Comparison of ENCODE assay signal across 1 cellular context in genomic region chr4:2535386-2536192, GRCh38.
TF ChIP-seq lines count a peak whose summit lies in the region.

No MANE protein-coding gene starts in this region.

TF ChIP-seq in HepG2, 621 proteins besides CTCF, POLR2A, EP300 and RAD21 (continued from another document and continues in another):
- TF ChIP-seq HNF4G (IDR thresholded peaks at IDR 0.05; ENCODE audit: borderline replicate concordance, low read depth, low read length) (no peak), HNF4G (CRISPR knock-in tag; IDR thresholded peaks at IDR 0.05; ENCODE audit: borderline replicate concordance, low read depth) (0 out of 2 replicates have a peak, but pooled peaks have one; percentile 22), SRSF1 (optimal IDR thresholded peaks at IDR 0.05; ENCODE audit: low read depth, low read length) (no peak), KMT2A (CRISPR knock-in tag; IDR thresholded peaks at IDR 0.05) (no peak; the same call in 1 of the 2 replicates), EED (CRISPR knock-in tag; IDR thresholded peaks at IDR 0.05) (no peak), ZNF263 (CRISPR knock-in tag; IDR thresholded peaks at IDR 0.05) (0 out of 2 replicates have a peak, but pooled peaks have one; percentile 12), MTERF4 (CRISPR knock-in tag; IDR thresholded peaks at IDR 0.05) (peak; percentile 80; the same call in 1 of the 2 replicates), AGO2 (optimal IDR thresholded peaks at IDR 0.05; ENCODE audit: low read depth, low read length) (peak; percentile 80), FLYWCH1 (CRISPR knock-in tag; IDR thresholded peaks at IDR 0.05) (no peak), AHDC1 (CRISPR knock-in tag; IDR thresholded peaks at IDR 0.05; ENCODE audit: borderline replicate concordance) (no peak), SSRP1 (CRISPR knock-in tag; IDR thresholded peaks at IDR 0.05) (no peak), ZNF17 (CRISPR knock-in tag; IDR thresholded peaks at IDR 0.05) (no peak), ZBTB38 (CRISPR knock-in tag; IDR thresholded peaks at IDR 0.05) (peak; percentile 21; the same call in 1 of the 2 replicates), ZNF44 (CRISPR knock-in tag; IDR thresholded peaks at IDR 0.05) (no peak), ZNF720 (CRISPR knock-in tag; IDR thresholded peaks at IDR 0.05) (no peak), FOXO4 (CRISPR knock-in tag; conservative IDR thresholded peaks at IDR 0.05) (no peak), BORCS8-MEF2B (CRISPR knock-in tag; IDR thresholded peaks at IDR 0.05) (peak; percentile 66), HDAC1 (CRISPR knock-in tag; IDR thresholded peaks at IDR 0.05) (0 out of 2 replicates have a peak, but pooled peaks have one; percentile 39), ZNF772 (CRISPR knock-in tag; IDR thresholded peaks at IDR 0.05) (peak; percentile 24; the same call in 1 of the 2 replicates), PPARG (CRISPR knock-in tag; conservative IDR thresholded peaks at IDR 0.05) (no peak), RCOR2 (CRISPR knock-in tag; IDR thresholded peaks at IDR 0.05) (no peak), ZSCAN29 (CRISPR knock-in tag; conservative IDR thresholded peaks at IDR 0.05) (0 out of 2 replicates have a peak, but pooled peaks have one; percentile 69), ZNF563 (CRISPR knock-in tag; IDR thresholded peaks at IDR 0.05) (peak; percentile 82; the same call in 1 of the 2 replicates), FOXO1 (CRISPR knock-in tag; IDR thresholded peaks at IDR 0.05) (no peak), IRF2 (CRISPR knock-in tag; IDR thresholded peaks at IDR 0.05) (no peak), ZEB1 (IDR thresholded peaks at IDR 0.05; ENCODE audit: insufficient replicate concordance, low read depth) (no peak), MIXL1 (CRISPR knock-in tag; IDR thresholded peaks at IDR 0.05) (no peak), ZNF317 (CRISPR knock-in tag; IDR thresholded peaks at IDR 0.05) (no peak)
- TF ChIP-seq, protein P1, sequence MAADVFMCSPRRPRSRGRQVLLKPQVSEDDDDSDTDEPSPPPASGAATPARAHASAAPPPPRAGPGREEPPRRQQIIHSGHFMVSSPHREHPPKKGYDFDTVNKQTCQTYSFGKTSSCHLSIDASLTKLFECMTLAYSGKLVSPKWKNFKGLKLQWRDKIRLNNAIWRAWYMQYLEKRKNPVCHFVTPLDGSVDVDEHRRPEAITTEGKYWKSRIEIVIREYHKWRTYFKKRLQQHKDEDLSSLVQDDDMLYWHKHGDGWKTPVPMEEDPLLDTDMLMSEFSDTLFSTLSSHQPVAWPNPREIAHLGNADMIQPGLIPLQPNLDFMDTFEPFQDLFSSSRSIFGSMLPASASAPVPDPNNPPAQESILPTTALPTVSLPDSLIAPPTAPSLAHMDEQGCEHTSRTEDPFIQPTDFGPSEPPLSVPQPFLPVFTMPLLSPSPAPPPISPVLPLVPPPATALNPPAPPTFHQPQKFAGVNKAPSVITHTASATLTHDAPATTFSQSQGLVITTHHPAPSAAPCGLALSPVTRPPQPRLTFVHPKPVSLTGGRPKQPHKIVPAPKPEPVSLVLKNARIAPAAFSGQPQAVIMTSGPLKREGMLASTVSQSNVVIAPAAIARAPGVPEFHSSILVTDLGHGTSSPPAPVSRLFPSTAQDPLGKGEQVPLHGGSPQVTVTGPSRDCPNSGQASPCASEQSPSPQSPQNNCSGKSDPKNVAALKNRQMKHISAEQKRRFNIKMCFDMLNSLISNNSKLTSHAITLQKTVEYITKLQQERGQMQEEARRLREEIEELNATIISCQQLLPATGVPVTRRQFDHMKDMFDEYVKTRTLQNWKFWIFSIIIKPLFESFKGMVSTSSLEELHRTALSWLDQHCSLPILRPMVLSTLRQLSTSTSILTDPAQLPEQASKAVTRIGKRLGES (CRISPR knock-in tag; IDR thresholded peaks at IDR 0.05; ENCODE audit: borderline replicate concordance): no peak
- TF ChIP-seq, protein P2, sequence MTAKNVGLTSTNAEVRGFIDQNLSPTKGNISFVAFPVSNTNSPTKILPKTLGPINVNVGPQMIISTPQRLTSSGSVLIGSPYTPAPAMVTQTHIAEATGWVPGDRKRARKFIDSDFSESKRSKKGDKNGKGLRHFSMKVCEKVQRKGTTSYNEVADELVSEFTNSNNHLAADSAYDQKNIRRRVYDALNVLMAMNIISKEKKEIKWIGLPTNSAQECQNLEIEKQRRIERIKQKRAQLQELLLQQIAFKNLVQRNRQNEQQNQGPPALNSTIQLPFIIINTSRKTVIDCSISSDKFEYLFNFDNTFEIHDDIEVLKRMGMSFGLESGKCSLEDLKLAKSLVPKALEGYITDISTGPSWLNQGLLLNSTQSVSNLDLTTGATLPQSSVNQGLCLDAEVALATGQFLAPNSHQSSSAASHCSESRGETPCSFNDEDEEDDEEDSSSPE (CRISPR knock-in tag; IDR thresholded peaks at IDR 0.05): no peak
- TF ChIP-seq, protein P3, sequence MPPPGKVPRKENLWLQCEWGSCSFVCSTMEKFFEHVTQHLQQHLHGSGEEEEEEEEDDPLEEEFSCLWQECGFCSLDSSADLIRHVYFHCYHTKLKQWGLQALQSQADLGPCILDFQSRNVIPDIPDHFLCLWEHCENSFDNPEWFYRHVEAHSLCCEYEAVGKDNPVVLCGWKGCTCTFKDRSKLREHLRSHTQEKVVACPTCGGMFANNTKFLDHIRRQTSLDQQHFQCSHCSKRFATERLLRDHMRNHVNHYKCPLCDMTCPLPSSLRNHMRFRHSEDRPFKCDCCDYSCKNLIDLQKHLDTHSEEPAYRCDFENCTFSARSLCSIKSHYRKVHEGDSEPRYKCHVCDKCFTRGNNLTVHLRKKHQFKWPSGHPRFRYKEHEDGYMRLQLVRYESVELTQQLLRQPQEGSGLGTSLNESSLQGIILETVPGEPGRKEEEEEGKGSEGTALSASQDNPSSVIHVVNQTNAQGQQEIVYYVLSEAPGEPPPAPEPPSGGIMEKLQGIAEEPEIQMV (CRISPR knock-in tag; IDR thresholded peaks at IDR 0.05; ENCODE audit: low read depth): peak; percentile 10; the same call in 1 of the 2 replicates
- TF ChIP-seq, protein P4, sequence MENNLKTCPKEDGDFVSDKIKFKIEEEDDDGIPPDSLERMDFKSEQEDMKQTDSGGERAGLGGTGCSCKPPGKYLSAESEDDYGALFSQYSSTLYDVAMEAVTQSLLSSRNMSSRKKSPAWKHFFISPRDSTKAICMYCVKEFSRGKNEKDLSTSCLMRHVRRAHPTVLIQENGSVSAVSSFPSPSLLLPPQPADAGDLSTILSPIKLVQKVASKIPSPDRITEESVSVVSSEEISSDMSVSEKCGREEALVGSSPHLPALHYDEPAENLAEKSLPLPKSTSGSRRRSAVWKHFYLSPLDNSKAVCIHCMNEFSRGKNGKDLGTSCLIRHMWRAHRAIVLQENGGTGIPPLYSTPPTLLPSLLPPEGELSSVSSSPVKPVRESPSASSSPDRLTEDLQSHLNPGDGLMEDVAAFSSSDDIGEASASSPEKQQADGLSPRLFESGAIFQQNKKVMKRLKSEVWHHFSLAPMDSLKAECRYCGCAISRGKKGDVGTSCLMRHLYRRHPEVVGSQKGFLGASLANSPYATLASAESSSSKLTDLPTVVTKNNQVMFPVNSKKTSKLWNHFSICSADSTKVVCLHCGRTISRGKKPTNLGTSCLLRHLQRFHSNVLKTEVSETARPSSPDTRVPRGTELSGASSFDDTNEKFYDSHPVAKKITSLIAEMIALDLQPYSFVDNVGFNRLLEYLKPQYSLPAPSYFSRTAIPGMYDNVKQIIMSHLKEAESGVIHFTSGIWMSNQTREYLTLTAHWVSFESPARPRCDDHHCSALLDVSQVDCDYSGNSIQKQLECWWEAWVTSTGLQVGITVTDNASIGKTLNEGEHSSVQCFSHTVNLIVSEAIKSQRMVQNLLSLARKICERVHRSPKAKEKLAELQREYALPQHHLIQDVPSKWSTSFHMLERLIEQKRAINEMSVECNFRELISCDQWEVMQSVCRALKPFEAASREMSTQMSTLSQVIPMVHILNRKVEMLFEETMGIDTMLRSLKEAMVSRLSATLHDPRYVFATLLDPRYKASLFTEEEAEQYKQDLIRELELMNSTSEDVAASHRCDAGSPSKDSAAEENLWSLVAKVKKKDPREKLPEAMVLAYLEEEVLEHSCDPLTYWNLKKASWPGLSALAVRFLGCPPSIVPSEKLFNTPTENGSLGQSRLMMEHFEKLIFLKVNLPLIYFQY (CRISPR knock-in tag; IDR thresholded peaks at IDR 0.05; ENCODE audit: borderline replicate concordance): peak; percentile 16; the same call in 1 of the 2 replicates
- TF ChIP-seq, protein P5, sequence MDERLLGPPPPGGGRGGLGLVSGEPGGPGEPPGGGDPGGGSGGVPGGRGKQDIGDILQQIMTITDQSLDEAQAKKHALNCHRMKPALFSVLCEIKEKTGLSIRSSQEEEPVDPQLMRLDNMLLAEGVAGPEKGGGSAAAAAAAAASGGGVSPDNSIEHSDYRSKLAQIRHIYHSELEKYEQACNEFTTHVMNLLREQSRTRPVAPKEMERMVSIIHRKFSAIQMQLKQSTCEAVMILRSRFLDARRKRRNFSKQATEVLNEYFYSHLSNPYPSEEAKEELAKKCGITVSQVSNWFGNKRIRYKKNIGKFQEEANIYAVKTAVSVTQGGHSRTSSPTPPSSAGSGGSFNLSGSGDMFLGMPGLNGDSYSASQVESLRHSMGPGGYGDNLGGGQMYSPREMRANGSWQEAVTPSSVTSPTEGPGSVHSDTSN (CRISPR knock-in tag; IDR thresholded peaks at IDR 0.05): no peak
- TF ChIP-seq, protein P6, sequence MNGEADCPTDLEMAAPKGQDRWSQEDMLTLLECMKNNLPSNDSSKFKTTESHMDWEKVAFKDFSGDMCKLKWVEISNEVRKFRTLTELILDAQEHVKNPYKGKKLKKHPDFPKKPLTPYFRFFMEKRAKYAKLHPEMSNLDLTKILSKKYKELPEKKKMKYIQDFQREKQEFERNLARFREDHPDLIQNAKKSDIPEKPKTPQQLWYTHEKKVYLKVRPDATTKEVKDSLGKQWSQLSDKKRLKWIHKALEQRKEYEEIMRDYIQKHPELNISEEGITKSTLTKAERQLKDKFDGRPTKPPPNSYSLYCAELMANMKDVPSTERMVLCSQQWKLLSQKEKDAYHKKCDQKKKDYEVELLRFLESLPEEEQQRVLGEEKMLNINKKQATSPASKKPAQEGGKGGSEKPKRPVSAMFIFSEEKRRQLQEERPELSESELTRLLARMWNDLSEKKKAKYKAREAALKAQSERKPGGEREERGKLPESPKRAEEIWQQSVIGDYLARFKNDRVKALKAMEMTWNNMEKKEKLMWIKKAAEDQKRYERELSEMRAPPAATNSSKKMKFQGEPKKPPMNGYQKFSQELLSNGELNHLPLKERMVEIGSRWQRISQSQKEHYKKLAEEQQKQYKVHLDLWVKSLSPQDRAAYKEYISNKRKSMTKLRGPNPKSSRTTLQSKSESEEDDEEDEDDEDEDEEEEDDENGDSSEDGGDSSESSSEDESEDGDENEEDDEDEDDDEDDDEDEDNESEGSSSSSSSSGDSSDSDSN (CRISPR knock-in tag; IDR thresholded peaks at IDR 0.05): peak; percentile 90
